In the genomic region with DNA sequence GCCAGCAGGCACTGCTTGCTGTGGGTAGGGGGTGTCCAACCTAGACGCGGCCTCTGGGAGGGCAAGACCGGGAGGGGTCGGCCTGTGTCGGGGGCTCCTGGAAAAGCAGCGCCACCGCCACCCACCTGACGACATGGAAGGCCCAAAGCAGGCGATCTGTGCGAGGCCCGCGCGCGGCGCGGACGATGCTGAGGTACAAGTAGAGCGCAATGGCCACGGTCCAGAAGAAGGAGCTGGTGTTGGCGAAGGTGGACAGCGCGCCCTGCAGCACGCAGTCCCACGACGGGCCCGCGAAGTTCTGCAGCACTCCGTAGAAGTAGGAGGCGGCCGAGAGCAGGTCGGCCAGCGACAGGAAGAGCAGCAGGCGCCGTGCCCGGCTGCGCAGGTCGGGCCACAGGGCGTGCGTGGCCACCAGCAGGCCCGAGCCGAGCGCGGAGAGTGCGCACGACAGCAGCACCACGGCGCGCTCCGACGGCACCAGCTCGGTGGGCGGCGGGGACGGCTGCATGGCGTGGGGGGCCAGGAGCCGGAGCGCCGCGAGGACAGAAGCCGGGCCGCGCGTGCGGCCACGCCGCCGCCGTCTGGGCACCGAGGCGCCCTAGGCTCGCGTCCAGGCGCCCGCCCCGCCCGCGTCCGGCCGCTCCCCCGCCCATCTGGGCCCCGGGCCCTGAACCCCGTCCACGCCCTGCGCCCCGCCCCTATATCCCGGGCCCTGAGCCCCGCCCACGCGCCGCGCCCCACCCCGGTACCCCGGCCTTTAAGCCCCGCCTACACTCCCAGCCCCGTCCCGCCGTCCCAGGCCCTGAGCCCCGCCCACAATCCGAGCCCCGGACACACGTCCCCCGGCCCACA, we compare ENCODE assay signal across 8 cellular contexts. TPM values are rescaled to one million over a fixed set of nuclear protein-coding genes. Genes with fewer than 3 reads are reported as not detected.
A peak's percentile ranks its signal among the peaks of the same experiment; 100 is the strongest.
DNase-seq lines count a peak whose midpoint lies in the region; ATAC-seq, FAIRE-seq and TF ChIP-seq lines count a peak whose summit lies in the region.

GPR157 (minus strand) TSS at position 583 of the 852 bp plus-strand sequence; CDS start at position 508, 75 bp downstream.

- peak within 1 kb of the TSS; percentile 51 for H4K5ac ChIP-seq in H1 (ENCODE audit: insufficient read length, low read depth, low read length)

- peaks cover 6% of the 10 kb centered on the region for H3K9me3 Mint-ChIP-seq in mesothelial cell of epicardium

- no peaks in the 10 kb centered on the region for H3K9me3 ChIP-seq in H1 (ENCODE audit: insufficient read depth in 2 of 2, low read depth in 1 of 2, low read length in 1 of 2)

- H2BK5ac ChIP-seq in H1 (ENCODE audit: low read depth, low read length): peak within 1 kb of the TSS; percentile 60; the same call in 1 of the 2 replicates

- DNase-seq in NCI-H2081 (lab: John Stamatoyannopoulos, UW) (peak; percentile 35 to 75), NCI-H2081 treated with DMSO at 0.1 percent for 48 hours (lab: John Stamatoyannopoulos, UW) (no peak), NCI-H460 (ENCODE audit: extremely low read depth, low read depth) (peak; percentile 77), H1 (ENCODE audit: low read depth in 1 of 2, low spot score in 2 of 2) (peak; percentile 33 to 89), mesothelial cell of epicardium (ENCODE audit: low spot score in 2 of 2, unreplicated experiment in 2 of 2) (peak; percentile 70 to 75)
- DNase-seq in activated CD8-positive, alpha-beta memory T cell treated with anti-CD3 and anti-CD28 coated beads for 48 hours (ENCODE audit: low read depth in 2 of 3, low spot score in 2 of 3): peak; percentile 38 to 74 (median 55)
- peak; percentile 70 to 73 for DNase-seq in stimulated activated CD8-positive, alpha-beta memory T cell treated with anti-CD3 and anti-CD28 coated beads, Interleukin-2, amount 100 ng/mL, for 48 hours (ENCODE audit: low read depth in 2 of 2)

- no peak within 1 kb of the TSS for H3K27ac ChIP-seq in H1 (ENCODE audit: low read depth, low read length)

- H3K4me2 ChIP-seq in H1 (ENCODE audit: insufficient read depth in 1 of 2, low read depth in 2 of 2, low read length in 2 of 2): peak within 1 kb of the TSS; percentile 77 to 79

- H3K27ac Mint-ChIP-seq in mesothelial cell of epicardium: peak within 1 kb of the TSS; percentile 87

- H4K91ac ChIP-seq in H1 (replicated peaks; ENCODE audit: insufficient read length, low read length): peak within 1 kb of the TSS; percentile 47

- TF ChIP-seq CTCF in H1 (IDR thresholded peaks at IDR 0.05; ENCODE audit: control extremely low read depth in 1 of 3, insufficient read depth in 1 of 3, low read depth in 1 of 3, low read length in 3 of 3): no peak
- no peak for TF ChIP-seq CTCF in mesothelial cell of epicardium (IDR thresholded peaks at IDR 0.05; ENCODE audit: unreplicated experiment)

- H3K56ac ChIP-seq in H1 (replicated peaks; ENCODE audit: insufficient read length, low read depth, low read length): no peak within 1 kb of the TSS

- no peak within 1 kb of the TSS for H2BK15ac ChIP-seq in H1 (ENCODE audit: low read length)

- no peak for FAIRE-seq in H1 (lab: Jason Lieb, UNC)

- TF ChIP-seq POLR2A in H1 (IDR thresholded peaks at IDR 0.05; ENCODE audit: control extremely low read depth in 1 of 2, low read depth in 2 of 2, low read length in 2 of 2): peak in 1 of 2 experiments; percentile 41; a peak in 1 of 3 replicates

- peaks cover 6% of the 10 kb centered on the region; the same call in 1 of the 2 replicates for H3K23me2 ChIP-seq in H1 (ENCODE audit: low read depth, low read length)

- H3K4me3 ChIP-seq in H1 (ENCODE audit: extremely low read depth in 1 of 4, insufficient read depth in 2 of 4, low read depth in 3 of 4, low read length in 4 of 4): peak within 1 kb of the TSS; percentile 42 to 72 (median 60)

- H3K23ac ChIP-seq in H1 (ENCODE audit: insufficient read length): no peak within 1 kb of the TSS

- peak within 1 kb of the TSS; percentile 82 for H3K4me3 Mint-ChIP-seq in mesothelial cell of epicardium

- H3K9ac ChIP-seq in H1 (replicated peaks in 1 of 4; ENCODE audit: extremely low read depth in 1 of 4, low read depth in 3 of 4, low read length in 3 of 4): peak within 1 kb of the TSS; percentile 34 to 62 (median 51); a peak in 5 of 7 replicates

- no peaks in the 10 kb centered on the region for H3K79me1 ChIP-seq in H1 (ENCODE audit: low read depth, low read length)

- no peak for TF ChIP-seq EP300 in H1 (IDR thresholded peaks at IDR 0.05; ENCODE audit: borderline replicate concordance in 1 of 2, low read depth in 2 of 2, low read length in 2 of 2)

- H3K79me2 ChIP-seq in H1 (ENCODE audit: control insufficient read depth in 1 of 2, insufficient read depth in 2 of 2, low read length in 2 of 2): no peaks in the 10 kb centered on the region

- H3K14ac ChIP-seq in H1 (ENCODE audit: insufficient read length): no peak within 1 kb of the TSS

- peak; percentile 44 for ATAC-seq in HG02840 (IDR thresholded peaks at IDR 0.05; ENCODE audit: low FRiP score, unreplicated experiment)

- no peak for TF ChIP-seq RAD21 in H1 (IDR thresholded peaks at IDR 0.05 in 1 of 2, conservative IDR thresholded peaks at IDR 0.05 in 1 of 2; ENCODE audit: low read depth in 2 of 2, low read length in 2 of 2)

- H2BK120ac ChIP-seq in H1 (replicated peaks; ENCODE audit: low read depth, low read length): no peak within 1 kb of the TSS

- no peak within 1 kb of the TSS for H2BK20ac ChIP-seq in H1 (ENCODE audit: low read length)

- H3K27me3 ChIP-seq in H1 (replicated peaks in 1 of 4; ENCODE audit: control insufficient read depth in 3 of 4, extremely low read depth in 1 of 4, insufficient read depth in 3 of 4, low read length in 3 of 4): peaks cover 0 to 14% (median 11%) of the 10 kb centered on the region in 4 experiments; a peak in 5 of 7 replicates

- no peak within 1 kb of the TSS for H3K4ac ChIP-seq in H1 (replicated peaks; ENCODE audit: insufficient read length, low read depth, low read length)

- H3K4me1 ChIP-seq in H1 (replicated peaks in 1 of 4; ENCODE audit: control insufficient read depth in 3 of 4, insufficient read depth in 4 of 4, low read length in 3 of 4): peaks cover 0 to 9% (median 7%) of the 10 kb centered on the region in 4 experiments; a peak in 5 of 7 replicates

- peaks cover 0 to 5% of the 10 kb centered on the region in 2 experiments for H4K20me1 ChIP-seq in H1 (replicated peaks in 1 of 2; ENCODE audit: control insufficient read depth in 1 of 2, insufficient read depth in 2 of 2, low read length in 2 of 2)

- no peaks in the 10 kb centered on the region for H3K36me3 ChIP-seq in H1 (ENCODE audit: control insufficient read depth in 2 of 4, insufficient read depth in 4 of 4, low read length in 3 of 4)

- 3% methylated on average over 38 of the region's 102 CpGs; no CpG with 5 or more reads in 1 of the 2 experiments for WGBS in H1 (ENCODE audit: extremely low coverage in 1 of 2, insufficient coverage in 1 of 2, insufficient read length in 1 of 2, insufficient replicate concordance in 2 of 2, low coverage in 1 of 2, low lambda C conversion rate in 2 of 2, missing lambda C conversion rate in 1 of 2), 2 experiments

- peak within 1 kb of the TSS; percentile 48; the same call in 1 of the 2 replicates for H3K18ac ChIP-seq in H1 (ENCODE audit: extremely low read depth, low read length)

- H3K36me3 Mint-ChIP-seq in mesothelial cell of epicardium: peaks cover 4% of the 10 kb centered on the region

- peak within 1 kb of the TSS; percentile 87 for H4K8ac ChIP-seq in H1 (ENCODE audit: extremely low read depth, insufficient read depth, low read length)

- POLR2A ChIA-PET in H1 (lab: Charles Lee; ENCODE audit: partially characterized antibody): interaction anchor here (0.6 to 2.6 kb wide), 3 partner anchors 13 to 170 kb away, joined by 3 to 9 read pairs (median 5); no protein-coding TSS in a partner anchor

- H3K27me3 Mint-ChIP-seq in mesothelial cell of epicardium (ENCODE audit: low read depth): no peaks in the 10 kb centered on the region

- peak within 1 kb of the TSS; percentile 80; the same call in 1 of the 2 replicates for H2BK12ac ChIP-seq in H1 (ENCODE audit: low read depth, low read length)

- no peak within 1 kb of the TSS for H2AK5ac ChIP-seq in H1 (ENCODE audit: low read depth, low read length)

- peak within 1 kb of the TSS; percentile 18; the same call in 1 of the 2 replicates for H2AFZ ChIP-seq in H1 (ENCODE audit: low read length)

- H3K4me1 Mint-ChIP-seq in mesothelial cell of epicardium: peaks cover 19% of the 10 kb centered on the region

- CTCF ChIA-PET in H1 (lab: Charles Lee; ENCODE audit: partially characterized antibody): interaction anchor here (1.1 to 3.8 kb wide), 7 partner anchors 14 to 55 kb away, joined by 3 to 18 read pairs (median 3); no protein-coding TSS in a partner anchor

TF ChIP-seq in H1, 55 proteins besides CTCF, POLR2A, EP300 and RAD21 (continues in another document):
- TF ChIP-seq SIX5 (IDR thresholded peaks at IDR 0.05; ENCODE audit: low read depth, low read length) (no peak), EZH2 (IDR thresholded peaks at IDR 0.05; ENCODE audit: low read depth, low read length, severe bottlenecking) (peak; percentile 42), JUN (IDR thresholded peaks at IDR 0.05; ENCODE audit: low read depth, low read length) (no peak), ASH2L (IDR thresholded peaks at IDR 0.05; ENCODE audit: low read length) (peak; percentile 29), KDM1A (IDR thresholded peaks at IDR 0.05; ENCODE audit: borderline replicate concordance, low read length) (no peak), SP4 (IDR thresholded peaks at IDR 0.05; ENCODE audit: low read length) (no peak), TAF1 (IDR thresholded peaks at IDR 0.05; ENCODE audit: low read depth, low read length) (no peak), CEBPB (IDR thresholded peaks at IDR 0.05; ENCODE audit: low read depth, low read length) (no peak), FOSL1 (IDR thresholded peaks at IDR 0.05; ENCODE audit: insufficient read depth, low read depth, low read length) (no peak), JUND (IDR thresholded peaks at IDR 0.05; ENCODE audit: low read length) (no peak), CHD2 (IDR thresholded peaks at IDR 0.05; ENCODE audit: low read length) (no peak), GTF2F1 (IDR thresholded peaks at IDR 0.05; ENCODE audit: borderline replicate concordance, low read depth, low read length) (no peak)

RNA-seq across cellular contexts. Expression of gene GPR157, which starts in this region (rescaled TPM):
- 9.5 and 9.6 TPM in 2 replicates for total RNA-seq in NCI-H460 (2014; rRNA removed; shearing (Covaris generic))
- polyA plus RNA-seq in NCI-H460 (2014; cell fraction: nucleus; rRNA removed): 10.8 and 14.4 TPM in 2 replicates
- 9.8 and 11.0 TPM in 2 replicates for total RNA-seq in H1 (2021; fragmentation: NEBNext Ultra II Directional; extraction: Animal tissue kit (Norgen Biotek cat#: 25700))
- 1.0 and 17.5 TPM in 2 replicates for polyA plus RNA-seq in H1 (2011; rRNA removed)
- polyA plus RNA-seq in H1 (2011; cell fraction: cytosol; rRNA removed): 0.96 TPM
- 1.7 TPM for polyA plus RNA-seq in H1 (2011; cell fraction: nucleus; rRNA removed)
- 1.3 to 13.1 TPM (median 7.2 TPM) in 4 replicates for polyA plus RNA-seq in H1 (2012, experiment 1 of 2)
- 28.8 TPM for polyA plus RNA-seq in H1 (2012, experiment 2 of 2)
- 1.3 TPM for polyA plus RNA-seq in H1 (2013, experiment 1 of 2)
- polyA plus RNA-seq in H1 (2013, experiment 2 of 2): 4.2 TPM
- 1.0 and 2.2 TPM in 2 replicates for polyA minus RNA-seq in H1 (2011; rRNA and poly(A)+ RNA removed)
- 5.6 TPM for polyA minus RNA-seq in H1 (2011; cell fraction: cytosol; rRNA and poly(A)+ RNA removed)
- polyA minus RNA-seq in H1 (2011; cell fraction: nucleus; rRNA and poly(A)+ RNA removed): 3.2 TPM
- 8.3 to 9.4 TPM (median 8.5 TPM) in 3 replicates for total RNA-seq in mesothelial cell of epicardium
